In the genomic region with DNA sequence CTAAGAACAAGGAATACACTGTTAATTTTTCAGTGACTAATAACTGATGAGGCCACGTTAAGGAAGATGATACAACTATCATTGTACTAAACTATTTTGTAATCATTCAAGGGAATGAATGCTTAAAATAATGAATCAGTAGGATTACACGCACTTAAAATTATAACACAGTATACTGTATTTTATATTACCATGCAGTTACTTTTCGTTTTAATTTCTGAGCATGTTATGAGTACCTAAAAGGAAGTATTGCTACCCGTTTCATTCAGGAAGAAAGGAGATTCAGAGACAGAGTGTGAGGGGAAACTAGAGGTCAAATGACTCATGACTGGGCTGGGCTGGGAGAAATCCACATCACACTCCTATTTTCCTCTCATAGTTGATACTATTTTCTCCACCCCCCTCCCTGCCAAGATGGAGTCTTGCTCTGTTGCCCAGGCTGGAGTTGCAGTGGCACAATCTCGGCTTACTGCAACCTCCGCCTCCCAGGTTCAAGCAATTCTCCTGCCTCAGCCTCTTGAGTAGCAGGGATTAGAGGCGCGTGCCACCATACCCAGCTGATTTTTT, we compare ENCODE assay signal across 13 cellular contexts.
A peak's percentile ranks its signal among the peaks of the same experiment; 100 is the strongest.
DNase-seq lines count a peak whose midpoint lies in the region; ATAC-seq, FAIRE-seq and TF ChIP-seq lines count a peak whose summit lies in the region.
"Had no signal": no experiment of that assay in that cellular context is flagged by ENCODE, and none has a peak within 500 bp of the region (broad histone marks: within the 10 kb centered on the region; RNA-seq: fewer than 3 reads in every experiment).

No MANE protein-coding gene starts in this region.

- H2AFZ ChIP-seq in astrocyte (ENCODE audit: low read depth, low read length), result no peak overlapping the region

- peaks cover 32% of the 10 kb centered on the region for H3K4me1 ChIP-seq in astrocyte (ENCODE audit: insufficient read depth, low read length)
- H3K4me1 ChIP-seq in CD8-positive, alpha-beta memory T cell (ENCODE audit: insufficient read depth, low read length), result no peaks in the 10 kb centered on the region

- H3K27me3 Mint-ChIP-seq in astrocyte (ENCODE audit: low read depth, unreplicated experiment), result no peaks in the 10 kb centered on the region
- peaks cover 0 to 2% of the 10 kb centered on the region in 2 donors for H3K27me3 Mint-ChIP-seq in CD8-positive, alpha-beta memory T cell

- peaks cover 49% of the 10 kb centered on the region for H3K4me1 Mint-ChIP-seq in astrocyte (ENCODE audit: low read depth, unreplicated experiment)
- no peaks in the 10 kb centered on the region for H3K4me1 Mint-ChIP-seq in CD8-positive, alpha-beta memory T cell

- TF ChIP-seq CTCF in astrocyte (IDR thresholded peaks at IDR 0.05; ENCODE audit: insufficient read depth, low read depth, low read length), result no peak

- H3K9me3 ChIP-seq in astrocyte (ENCODE audit: insufficient read depth, low read depth, low read length), result no peaks in the 10 kb centered on the region
- H3K9me3 ChIP-seq in CD8-positive, alpha-beta memory T cell (ENCODE audit: low read length), result no peaks in the 10 kb centered on the region

- peak overlapping the region; percentile 91 for H3K27ac ChIP-seq in astrocyte (ENCODE audit: low read depth, low read length)
- no peak overlapping the region for H3K27ac ChIP-seq in CD8-positive, alpha-beta memory T cell (ENCODE audit: low read depth, low read length)
- H3K27ac ChIP-seq: KMS-11, SK-N-MC had no signal

- no peak overlapping the region for H3K4me3 Mint-ChIP-seq in astrocyte (ENCODE audit: unreplicated experiment)
- no peak overlapping the region for H3K4me3 Mint-ChIP-seq in CD8-positive, alpha-beta memory T cell

- CTCF ChIA-PET in CD8-positive, alpha-beta memory T cell (lab: Charles Lee), result no interaction called here

- FAIRE-seq in HTR-8/SVneo (lab: Jason Lieb, UNC), result no peak
- FAIRE-seq in astrocyte (lab: Jason Lieb, UNC), result no peak
- FAIRE-seq: H1 had no signal

- POLR2A ChIA-PET in CD8-positive, alpha-beta memory T cell (lab: Charles Lee), result no interaction called here

- TF ChIP-seq POLR2A in GM18505 (IDR thresholded peaks at IDR 0.05; ENCODE audit: borderline replicate concordance, extremely low read depth, insufficient read depth, insufficient read length), result no peak

- no peaks in the 10 kb centered on the region for H4K20me1 ChIP-seq in astrocyte (ENCODE audit: insufficient read depth, low read length)

- peak overlapping the region; percentile 94 for H3K27ac Mint-ChIP-seq in astrocyte (ENCODE audit: unreplicated experiment)
- H3K27ac Mint-ChIP-seq in CD8-positive, alpha-beta memory T cell, result peak overlapping the region in 1 of 8 donors; percentile 39

- peak overlapping the region; percentile 47 for H3K9ac ChIP-seq in astrocyte (ENCODE audit: low read length)
- H3K9ac ChIP-seq: KMS-11 had no signal

- H3K36me3 Mint-ChIP-seq in astrocyte (ENCODE audit: low read depth, unreplicated experiment), result no peaks in the 10 kb centered on the region
- H3K36me3 Mint-ChIP-seq in CD8-positive, alpha-beta memory T cell, result no peaks in the 10 kb centered on the region

- no peaks in the 10 kb centered on the region for H3K36me3 ChIP-seq in astrocyte (ENCODE audit: insufficient read depth, low read length)
- no peaks in the 10 kb centered on the region for H3K36me3 ChIP-seq in CD8-positive, alpha-beta memory T cell (ENCODE audit: insufficient read depth, low read length)

- no peaks in the 10 kb centered on the region for H3K27me3 ChIP-seq in astrocyte (ENCODE audit: insufficient read depth, low read length)
- no peaks in the 10 kb centered on the region for H3K27me3 ChIP-seq in CD8-positive, alpha-beta memory T cell (ENCODE audit: insufficient read depth, low read length, poor library complexity, severe bottlenecking)

- peak overlapping the region; percentile 12 for H3K4me2 ChIP-seq in astrocyte (ENCODE audit: low read length)
- H3K4me2 ChIP-seq: KMS-11 had no signal

- H3K9me3 Mint-ChIP-seq in astrocyte (ENCODE audit: unreplicated experiment), result no peaks in the 10 kb centered on the region
- H3K9me3 Mint-ChIP-seq in CD8-positive, alpha-beta memory T cell, result no peaks in the 10 kb centered on the region

- ATAC-seq in left lobe of liver (peak; percentile 32), HG02588 (IDR thresholded peaks at IDR 0.05; ENCODE audit: unreplicated experiment) (no peak), GM18505 (IDR thresholded peaks at IDR 0.05; ENCODE audit: unreplicated experiment) (no peak)

- no peak overlapping the region for H3K4me3 ChIP-seq in astrocyte (ENCODE audit: insufficient read depth, low read depth, low read length)
- H3K4me3 ChIP-seq in CD8-positive, alpha-beta memory T cell (ENCODE audit: low read length), result no peak overlapping the region
- H3K4me3 ChIP-seq: SK-N-MC had no signal

- no peaks in the 10 kb centered on the region for H3K79me2 ChIP-seq in astrocyte (ENCODE audit: insufficient read depth, low read length)

- DNase-seq in EH (ENCODE audit: low read depth), result peak; percentile 82
- DNase-seq in HTR-8/SVneo (ENCODE audit: insufficient read length, low spot score), result peak; percentile 72
- DNase-seq in astrocyte (ENCODE audit: low read depth), result peak; percentile 75
- DNase-seq in left lobe of liver (ENCODE audit: low spot score), result no peak
- no peak for DNase-seq in CD8-positive, alpha-beta memory T cell
- DNase-seq in NCI-H1092 treated with DMSO at 0.1 percent for 48 hours (lab: John Stamatoyannopoulos, UW), result no peak
- DNase-seq: hypothalamus; stimulated activated naive CD4-positive, alpha-beta T cell treated with Interleukin-2 at 50 U/mL for 16 hours had no signal

Comparison
In these comparisons a context has a peak if more than half of its experiments do, and no peak if none do; other contexts are left out.
1. DNase-seq: peak in EH (single experiment), HTR-8/SVneo (single experiment) and astrocyte (single experiment); none in left lobe of liver (single experiment), CD8-positive, alpha-beta memory T cell (0 of 5) and NCI-H1092 treated with DMSO at 0.1 percent for 48 hours (single experiment).